Comparison of ENCODE assay signal across 13 cellular contexts in the genomic region with DNA sequence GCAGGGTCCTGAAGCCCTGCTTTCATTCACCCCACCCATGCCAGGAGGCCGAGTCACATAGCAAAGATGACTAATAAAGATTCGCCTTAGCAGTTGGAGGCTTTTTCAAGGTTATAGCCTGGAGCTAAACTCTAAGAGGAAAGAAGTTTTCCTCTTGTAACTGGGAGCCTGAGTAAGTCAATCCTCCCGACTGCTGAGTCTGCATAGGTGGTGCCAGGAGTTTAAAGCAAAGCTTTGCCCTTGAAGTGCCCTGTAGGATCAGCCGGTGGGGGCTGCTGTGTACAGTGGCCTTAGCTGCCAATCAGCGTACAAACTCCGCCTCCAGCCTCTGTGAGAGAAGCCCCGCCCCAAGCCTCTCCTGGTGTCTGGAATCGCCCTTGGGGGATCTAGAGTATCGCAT.
DNase-seq lines count a peak whose midpoint lies in the region; ATAC-seq, FAIRE-seq and TF ChIP-seq lines count a peak whose summit lies in the region.
"Had no signal": no experiment of that assay in that cellular context is flagged by ENCODE, and none has a peak within 500 bp of the region (broad histone marks: within the 10 kb centered on the region; RNA-seq: fewer than 3 reads in every experiment).

No MANE protein-coding gene starts in this region.

- intact Hi-C loops in K562 (cut with micrococcal nuclease), result no loop called here

- H3K9me1 ChIP-seq in K562 (ENCODE audit: control insufficient read depth, insufficient read depth, low read length), result no peaks in the 10 kb centered on the region

- H3K9ac ChIP-seq in BLaER1, result no peak overlapping the region
- peak overlapping the region; percentile 29 for H3K9ac ChIP-seq in HUES6 (ENCODE audit: low read length)
- no peak overlapping the region for H3K9ac ChIP-seq in K562 (ENCODE audit: insufficient read depth in 1 of 2, low read depth in 2 of 2, low read length in 2 of 2)
- H3K9ac ChIP-seq: KMS-11 had no signal

- no peak overlapping the region for H2AFZ ChIP-seq in K562 (ENCODE audit: low read depth, low read length)

- no peaks in the 10 kb centered on the region for H3K36me3 ChIP-seq in BLaER1
- no peaks in the 10 kb centered on the region for H3K36me3 ChIP-seq in HUES6 (ENCODE audit: control insufficient read depth, insufficient read depth, low read length)
- H3K36me3 ChIP-seq in K562 (ENCODE audit: control insufficient read depth, insufficient read depth, low read length), result no peaks in the 10 kb centered on the region
- H3K36me3 ChIP-seq: heart right ventricle had no signal

- H3K9me3 ChIP-seq in BLaER1, result no peaks in the 10 kb centered on the region
- no peaks in the 10 kb centered on the region for H3K9me3 ChIP-seq in HUES6 (ENCODE audit: control insufficient read depth, insufficient read depth, low read depth, low read length)
- H3K9me3 ChIP-seq in K562 (replicated peaks; ENCODE audit: control insufficient read depth, insufficient read depth, low read depth, low read length), result no peaks in the 10 kb centered on the region
- H3K9me3 ChIP-seq: body of pancreas, heart right ventricle had no signal

- 0% methylated on average over 9 of the region's 9 CpGs for WGBS in K562 (ENCODE audit: insufficient coverage, low coverage, missing lambda C conversion rate)

- CTCF ChIA-PET in K562 (lab: Yijun Ruan, JAX; ENCODE audit: low intra/inter-chr PET ratio), result no interaction called here

- FAIRE-seq in K562 (lab: Jason Lieb, UNC), result no peak

- TF ChIP-seq CTCF in K562 (IDR thresholded peaks at IDR 0.05 in 2 of 3, conservative IDR thresholded peaks at IDR 0.05 in 1 of 3; ENCODE audit: insufficient read depth in 2 of 3, low read depth in 1 of 3, low read length in 3 of 3), result no peak
- TF ChIP-seq CTCF in GM10266 (IDR thresholded peaks at IDR 0.05; ENCODE audit: control insufficient read depth, insufficient read depth, low read depth, missing control alignments), result no peak

- TF ChIP-seq RAD21 in K562 (CRISPR knock-in tag; conservative IDR thresholded peaks at IDR 0.05 in 1 of 2, IDR thresholded peaks at IDR 0.05 in 1 of 2), result no peak

- no TSS peak for BruUV-seq in K562 (replicated peaks; lab: Mats Ljungman, UMichigan)

- no peaks in the 10 kb centered on the region for H3K79me2 ChIP-seq in K562 (ENCODE audit: control insufficient read depth, insufficient read depth, low read length)

- TF ChIP-seq POLR2A in K562 (conservative IDR thresholded peaks at IDR 0.05), result no peak

- H3K4me2 ChIP-seq in BLaER1 (peak overlapping the region; percentile 78), K562 (ENCODE audit: insufficient read depth, low read length) (peak overlapping the region; percentile 1; the same call in 1 of the 2 replicates)
- H3K4me2 ChIP-seq: KMS-11 had no signal

- no peak for TF ChIP-seq EP300 in K562 (IDR thresholded peaks at IDR 0.05; ENCODE audit: low read length)

- in situ Hi-C loops in K562 (cut with MboI), result no loop called here

- no peaks in the 10 kb centered on the region for H3K27me3 ChIP-seq in BLaER1
- H3K27me3 ChIP-seq in HUES6 (ENCODE audit: control insufficient read depth, insufficient read depth, low read length), result no peaks in the 10 kb centered on the region
- H3K27me3 ChIP-seq in K562 (ENCODE audit: control insufficient read depth in 2 of 2, insufficient read depth in 2 of 2, low read length in 2 of 2), result no peaks in the 10 kb centered on the region
- H3K27me3 ChIP-seq: body of pancreas had no signal

- H3K27ac ChIP-seq in BLaER1, result 0 out of 2 replicates have a peak overlapping the region, but pooled peaks have one; percentile 23
- no peak overlapping the region for H3K27ac ChIP-seq in HUES6 (ENCODE audit: low read depth, low read length)
- no peak overlapping the region for H3K27ac ChIP-seq in K562 (ENCODE audit: extremely low read depth, low read depth, low read length)
- H3K27ac ChIP-seq: body of pancreas, heart right ventricle, KMS-11 had no signal

- peaks cover 84% of the 10 kb centered on the region for H3K4me1 ChIP-seq in BLaER1
- H3K4me1 ChIP-seq in HUES6 (ENCODE audit: control insufficient read depth, insufficient read depth, low read length), result peaks cover 10% of the 10 kb centered on the region
- H3K4me1 ChIP-seq in K562 (replicated peaks in 1 of 2; ENCODE audit: control insufficient read depth in 2 of 2, insufficient read depth in 2 of 2, low read length in 2 of 2), result no peaks in the 10 kb centered on the region
- H3K4me1 ChIP-seq: body of pancreas had no signal

- POLR2A ChIA-PET in K562 (lab: Yijun Ruan, JAX), result interaction anchor here (0.6 kb wide), 1 partner anchor 33 kb away, joined by 3 read pairs; no protein-coding TSS in a partner anchor

- ATAC-seq in K562 (peak; percentile 83), GM18502 (IDR thresholded peaks at IDR 0.05; ENCODE audit: poor library complexity, unreplicated experiment) (no peak)
- ATAC-seq: body of pancreas had no signal

- peak in 2 of 4 experiments; percentile 17 to 18 for DNase-seq in K562 (ENCODE audit: extremely low read depth in 1 of 4, low spot score in 3 of 4)
- DNase-seq in kidney tubule cell (ENCODE audit: low spot score), result peak; percentile 66
- no peak for DNase-seq in effector CD8-positive, alpha-beta T cell (lab: John Stamatoyannopoulos, UW)
- no peak for DNase-seq in GM10266 (ENCODE audit: extremely low spot score)
- DNase-seq in DMS79 (lab: John Stamatoyannopoulos, UW), result no peak
- DNase-seq: DMS53, OCI-M1 had no signal

- no peak overlapping the region for H3K4me3 ChIP-seq in BLaER1
- peak overlapping the region; percentile 47 for H3K4me3 ChIP-seq in HUES6 (ENCODE audit: low read depth, low read length)
- no peak overlapping the region for H3K4me3 ChIP-seq in K562
- H3K4me3 ChIP-seq: body of pancreas, heart right ventricle had no signal

- H4K20me1 ChIP-seq in BLaER1 (no peaks in the 10 kb centered on the region), K562 (replicated peaks; ENCODE audit: control insufficient read depth, insufficient read depth, low read length) (no peaks in the 10 kb centered on the region)

TF ChIP-seq in K562, 482 proteins besides CTCF, POLR2A, EP300 and RAD21:
- no peak for TF ChIP-seq TAF1 (IDR thresholded peaks at IDR 0.05; ENCODE audit: control insufficient read depth, extremely low read depth, insufficient read depth, low read length, severe bottlenecking)
- TF ChIP-seq, protein P1, sequence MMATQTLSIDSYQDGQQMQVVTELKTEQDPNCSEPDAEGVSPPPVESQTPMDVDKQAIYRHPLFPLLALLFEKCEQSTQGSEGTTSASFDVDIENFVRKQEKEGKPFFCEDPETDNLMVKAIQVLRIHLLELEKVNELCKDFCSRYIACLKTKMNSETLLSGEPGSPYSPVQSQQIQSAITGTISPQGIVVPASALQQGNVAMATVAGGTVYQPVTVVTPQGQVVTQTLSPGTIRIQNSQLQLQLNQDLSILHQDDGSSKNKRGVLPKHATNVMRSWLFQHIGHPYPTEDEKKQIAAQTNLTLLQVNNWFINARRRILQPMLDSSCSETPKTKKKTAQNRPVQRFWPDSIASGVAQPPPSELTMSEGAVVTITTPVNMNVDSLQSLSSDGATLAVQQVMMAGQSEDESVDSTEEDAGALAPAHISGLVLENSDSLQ (IDR thresholded peaks at IDR 0.05), result peak; percentile 88
- TF ChIP-seq, protein P2, sequence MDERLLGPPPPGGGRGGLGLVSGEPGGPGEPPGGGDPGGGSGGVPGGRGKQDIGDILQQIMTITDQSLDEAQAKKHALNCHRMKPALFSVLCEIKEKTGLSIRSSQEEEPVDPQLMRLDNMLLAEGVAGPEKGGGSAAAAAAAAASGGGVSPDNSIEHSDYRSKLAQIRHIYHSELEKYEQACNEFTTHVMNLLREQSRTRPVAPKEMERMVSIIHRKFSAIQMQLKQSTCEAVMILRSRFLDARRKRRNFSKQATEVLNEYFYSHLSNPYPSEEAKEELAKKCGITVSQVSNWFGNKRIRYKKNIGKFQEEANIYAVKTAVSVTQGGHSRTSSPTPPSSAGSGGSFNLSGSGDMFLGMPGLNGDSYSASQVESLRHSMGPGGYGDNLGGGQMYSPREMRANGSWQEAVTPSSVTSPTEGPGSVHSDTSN (CRISPR knock-in tag; IDR thresholded peaks at IDR 0.05; ENCODE audit: low read depth), result no peak
- TF ChIP-seq, protein P2 (tag; conservative IDR thresholded peaks at IDR 0.05; ENCODE audit: low read depth), result peak; percentile 36; the same call in 1 of the 2 replicates
